Comparison of ENCODE assay signal across 8 cellular contexts in the genomic region with DNA sequence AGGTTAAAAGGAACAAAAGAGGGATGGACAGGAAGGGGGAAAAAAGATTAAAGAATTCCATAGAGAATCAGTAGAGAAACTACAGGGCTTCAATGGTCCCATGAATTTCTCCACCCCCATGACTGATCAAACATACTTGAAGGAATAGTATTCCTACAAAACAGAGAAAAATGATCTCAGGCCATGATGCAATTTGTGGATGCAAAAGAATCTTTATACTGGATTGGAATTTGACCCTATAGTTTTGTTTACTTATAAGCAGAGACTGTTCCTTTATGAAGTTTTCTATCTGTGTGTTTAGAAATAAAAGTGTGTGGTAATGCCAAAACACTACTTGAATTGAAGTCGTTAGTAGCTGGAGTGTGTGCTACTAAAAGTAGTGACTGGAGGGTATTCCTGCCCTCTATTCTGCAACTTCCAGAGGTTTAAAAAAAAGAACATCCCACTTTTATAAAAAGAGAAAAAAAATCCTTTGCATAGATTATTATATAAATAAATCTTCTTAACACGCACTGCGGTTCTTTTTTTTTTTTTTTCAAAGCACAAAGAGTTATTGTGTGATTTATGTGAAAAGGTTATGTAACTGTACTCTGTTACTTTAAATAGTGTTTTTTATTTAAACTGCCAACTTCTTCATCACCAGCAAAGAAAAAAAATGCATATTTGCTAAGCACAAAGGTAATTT.
A peak's percentile ranks its signal among the peaks of the same experiment; 100 is the strongest.
DNase-seq lines count a peak whose midpoint lies in the region; ATAC-seq, FAIRE-seq and TF ChIP-seq lines count a peak whose summit lies in the region.

No MANE protein-coding gene starts in this region.

- no peak for TF ChIP-seq POLR2A in esophagus squamous epithelium (IDR thresholded peaks at IDR 0.05)

- H3K27me3 ChIP-seq in AG04450 (ENCODE audit: control insufficient read depth, insufficient read depth, low read length) (no peaks in the 10 kb centered on the region), bronchial epithelial cell (ENCODE audit: control insufficient read depth, insufficient read depth, low read length) (no peaks in the 10 kb centered on the region), muscle layer of duodenum (ENCODE audit: low read depth, low read length) (no peaks in the 10 kb centered on the region), esophagus squamous epithelium (no peaks in the 10 kb centered on the region)

- H3K4me3 ChIP-seq in AG04450 (ENCODE audit: low read depth, low read length) (no peak overlapping the region), bronchial epithelial cell (ENCODE audit: low read depth, low read length) (no peak overlapping the region), muscle layer of duodenum (ENCODE audit: low read depth in 1 of 2, low read length in 2 of 2) (no peak overlapping the region), esophagus squamous epithelium (no peak overlapping the region)

- 15 to 34% methylated on average over 3 of the region's 3 CpGs for WGBS in esophagus squamous epithelium, 2 donors

- DNase-seq in AG04450 (ENCODE audit: low read depth, low spot score) = peak; percentile 81
- peak; percentile 10 for DNase-seq in NCI-H1048 (lab: John Stamatoyannopoulos, UW)
- peak; percentile 50 for DNase-seq in bronchial epithelial cell (ENCODE audit: low read depth)
- DNase-seq in esophagus squamous epithelium (lab: John Stamatoyannopoulos, UW) = no peak
- no peak for DNase-seq in stimulated activated CD4-positive, alpha-beta T cell treated with anti-CD3 and anti-CD28 coated beads, Interleukin-4, amount 100 ng/mL, for 24 hours

- H3K36me3 ChIP-seq in bronchial epithelial cell (ENCODE audit: control insufficient read depth, insufficient read depth, low read length) (no peaks in the 10 kb centered on the region), muscle layer of duodenum (ENCODE audit: control insufficient read depth in 1 of 2, insufficient read depth in 2 of 2, low read length in 2 of 2) (no peaks in the 10 kb centered on the region), esophagus squamous epithelium (no peaks in the 10 kb centered on the region)

- intact Hi-C loops in esophagus squamous epithelium (cut with DNase I) = no loop called here

- H3K27ac ChIP-seq in AG04450 (ENCODE audit: low read depth, low read length) (peak overlapping the region; percentile 94), muscle layer of duodenum (ENCODE audit: low read length) (peak overlapping the region; percentile 61), esophagus squamous epithelium (peak overlapping the region in 1 of 4 donors; percentile 59)

- H3K4me1 ChIP-seq in muscle layer of duodenum (ENCODE audit: control insufficient read depth in 1 of 2, insufficient read depth in 2 of 2, low read length in 2 of 2) (peaks cover 16 to 18% of the 10 kb centered on the region in 2 donors), esophagus squamous epithelium (peaks cover 0 to 54% (median 14%) of the 10 kb centered on the region in 3 donors)

- CTCF ChIA-PET in AG04450 (lab: Charles Lee) = interaction anchor here (0.5 to 1.3 kb wide), 5 partner anchors 9 to 214 kb away, joined by 3 to 6 read pairs (median 4); partner anchors contain the start of gene CITED2

- H3K9me3 ChIP-seq in AG04450 (ENCODE audit: control insufficient read depth, insufficient read depth, low read length) (no peaks in the 10 kb centered on the region), muscle layer of duodenum (ENCODE audit: control insufficient read depth in 1 of 2, low read length in 2 of 2) (no peaks in the 10 kb centered on the region), esophagus squamous epithelium (no peaks in the 10 kb centered on the region)

- TF ChIP-seq CTCF in AG04450 (IDR thresholded peaks at IDR 0.05; ENCODE audit: low read depth, low read length) (no peak), bronchial epithelial cell (IDR thresholded peaks at IDR 0.05; ENCODE audit: insufficient read depth, low read length, severe bottlenecking) (no peak), esophagus squamous epithelium (IDR thresholded peaks at IDR 0.05) (no peak)

- FAIRE-seq in bronchial epithelial cell (lab: Jason Lieb, UNC) = no peak

- POLR2A ChIA-PET in AG04450 (lab: Yijun Ruan, JAX) = interaction anchor here (0.8 to 5.3 kb wide), 8 partner anchors 9 to 266 kb away, joined by 3 to 66 read pairs (median 4); partner anchors contain the start of gene CITED2

- no peak for ATAC-seq in GM21367 (IDR thresholded peaks at IDR 0.05; ENCODE audit: unreplicated experiment)
- ATAC-seq in HG03175 (IDR thresholded peaks at IDR 0.05; ENCODE audit: unreplicated experiment) = no peak

Comparison
In these comparisons a context has a peak if more than half of its experiments do, and no peak if none do; other contexts are left out.
1. DNase-seq: peak in AG04450 (single experiment), NCI-H1048 (single experiment) and bronchial epithelial cell (single experiment); none in esophagus squamous epithelium (single experiment) and stimulated activated CD4-positive, alpha-beta T cell treated with anti-CD3 and anti-CD28 coated beads, Interleukin-4, amount 100 ng/mL, for 24 hours (single experiment).